12 cellular contexts compared by ENCODE assay signal in genomic region chr1:228161866-228162265, GRCh38. TPM values are rescaled to one million over a fixed set of nuclear protein-coding genes. Genes with fewer than 3 reads are reported as not detected.
A peak's percentile ranks its signal among the peaks of the same experiment; 100 is the strongest.
DNase-seq lines count a peak whose midpoint lies in the region; ATAC-seq and TF ChIP-seq lines count a peak whose summit lies in the region.
"Had no signal": no experiment of that assay in that cellular context is flagged by ENCODE, and none has a peak within 500 bp of the region (broad histone marks: within the 10 kb centered on the region; RNA-seq: fewer than 3 reads in every experiment).

No MANE protein-coding gene starts in this region.

- DNase-seq in activated T-cell treated with anti-CD3 and anti-CD28 coated beads, Interleukin-2, amount 50 U/mL, for 24 hours: no peak
- DNase-seq in activated T-cell treated with anti-CD3 and anti-CD28 coated beads, Interleukin-2, amount 50 U/mL, for 48 hours: no peak
- DNase-seq in left lung: no peak
- DNase-seq in RKO (ENCODE audit: low spot score): no peak
- DNase-seq in midbrain (lab: John Stamatoyannopoulos, UW): no peak
- DNase-seq: activated CD4-positive, alpha-beta T cell treated with anti-CD3 and anti-CD28 coated beads for 1 hour; activated T-cell treated with anti-CD3 and anti-CD28 coated beads, Interleukin-2, amount 50 U/mL, for 4 hours; PC-3 had no signal

- ATAC-seq in activated T-helper 17 cell treated with anti-CD3 and anti-CD28 coated beads, Interleukin-2, amount 50 U/mL, for 72 hours (replicated peaks): no peak
- ATAC-seq in left lung (no peak), HG03565 (IDR thresholded peaks at IDR 0.05; ENCODE audit: unreplicated experiment) (no peak)
- ATAC-seq: activated T-cell treated with anti-CD3 and anti-CD28 coated beads, Interleukin-2, amount 50 U/mL, for 4 hours; PC-3 had no signal

- H3K4me3 Mint-ChIP-seq in activated T-cell treated with anti-CD3 and anti-CD28 coated beads, Interleukin-2, amount 50 U/mL, for 24 hours: no peak overlapping the region
- no peak overlapping the region for H3K4me3 Mint-ChIP-seq in activated T-helper 17 cell treated with anti-CD3 and anti-CD28 coated beads, Interleukin-2, amount 50 U/mL, for 72 hours
- H3K4me3 Mint-ChIP-seq: activated T-cell treated with anti-CD3 and anti-CD28 coated beads, Interleukin-2, amount 50 U/mL, for 4 hours; endodermal cell had no signal

- intact Hi-C loops in left lung (cut with DNase I): no loop called here

- H3K27me3 ChIP-seq in left lung (peaks cover 3 to 48% of the 10 kb centered on the region in 2 donors), subcutaneous abdominal adipose tissue (ENCODE audit: control insufficient read depth in 5 of 5, insufficient read depth in 4 of 5, low read length in 5 of 5) (peaks cover 18 to 35% (median 23%) of the 10 kb centered on the region in 5 donors)

- no peak for TF ChIP-seq CTCF in left lung (IDR thresholded peaks at IDR 0.05)

- H3K4me1 ChIP-seq in left lung (peaks cover 17 to 35% of the 10 kb centered on the region in 2 donors), subcutaneous abdominal adipose tissue (ENCODE audit: control insufficient read depth in 5 of 5, insufficient read depth in 5 of 5, low read length in 5 of 5) (peaks cover 1 to 48% (median 34%) of the 10 kb centered on the region in 5 donors)

- H3K9me3 Mint-ChIP-seq in activated T-cell treated with anti-CD3 and anti-CD28 coated beads, Interleukin-2, amount 50 U/mL, for 24 hours: no peaks in the 10 kb centered on the region
- no peaks in the 10 kb centered on the region for H3K9me3 Mint-ChIP-seq in activated T-helper 17 cell treated with anti-CD3 and anti-CD28 coated beads, Interleukin-2, amount 50 U/mL, for 72 hours
- H3K9me3 Mint-ChIP-seq: activated T-cell treated with anti-CD3 and anti-CD28 coated beads, Interleukin-2, amount 50 U/mL, for 4 hours; endodermal cell had no signal

- H3K9me3 ChIP-seq in left lung (no peaks in the 10 kb centered on the region), subcutaneous abdominal adipose tissue (ENCODE audit: control insufficient read depth in 5 of 5, low read length in 5 of 5) (no peaks in the 10 kb centered on the region)

- no peak overlapping the region for H3K4me3 ChIP-seq in left lung
- no peak overlapping the region for H3K4me3 ChIP-seq in subcutaneous abdominal adipose tissue (ENCODE audit: low read depth in 1 of 5, low read length in 5 of 5)

- peak overlapping the region in 1 of 5 donors; percentile 48 for H3K9ac ChIP-seq in subcutaneous abdominal adipose tissue (ENCODE audit: low read length in 5 of 5)

- H3K36me3 ChIP-seq in left lung (no peaks in the 10 kb centered on the region), subcutaneous abdominal adipose tissue (ENCODE audit: control insufficient read depth in 5 of 5, insufficient read depth in 5 of 5, low read length in 5 of 5) (no peaks in the 10 kb centered on the region)

- H3K27ac Mint-ChIP-seq in activated T-cell treated with anti-CD3 and anti-CD28 coated beads, Interleukin-2, amount 50 U/mL, for 24 hours: peak overlapping the region; percentile 44
- peak overlapping the region; percentile 30 for H3K27ac Mint-ChIP-seq in activated T-helper 17 cell treated with anti-CD3 and anti-CD28 coated beads, Interleukin-2, amount 50 U/mL, for 72 hours
- H3K27ac Mint-ChIP-seq: endodermal cell had no signal

- peak overlapping the region; percentile 70 to 77 for H3K27ac ChIP-seq in left lung
- H3K27ac ChIP-seq in subcutaneous abdominal adipose tissue (ENCODE audit: low read depth, low read length): peak overlapping the region; percentile 60

- H3K4me1 Mint-ChIP-seq in activated T-cell treated with anti-CD3 and anti-CD28 coated beads, Interleukin-2, amount 50 U/mL, for 24 hours (ENCODE audit: low read depth): peaks cover 39% of the 10 kb centered on the region
- peaks cover 7% of the 10 kb centered on the region for H3K4me1 Mint-ChIP-seq in activated T-helper 17 cell treated with anti-CD3 and anti-CD28 coated beads, Interleukin-2, amount 50 U/mL, for 72 hours

- no peaks in the 10 kb centered on the region for H3K36me3 Mint-ChIP-seq in activated T-cell treated with anti-CD3 and anti-CD28 coated beads, Interleukin-2, amount 50 U/mL, for 24 hours (ENCODE audit: low read depth)
- peaks cover 10% of the 10 kb centered on the region for H3K36me3 Mint-ChIP-seq in activated T-helper 17 cell treated with anti-CD3 and anti-CD28 coated beads, Interleukin-2, amount 50 U/mL, for 72 hours (ENCODE audit: low read depth)

- H3K27me3 Mint-ChIP-seq in activated T-cell treated with anti-CD3 and anti-CD28 coated beads, Interleukin-2, amount 50 U/mL, for 24 hours: no peaks in the 10 kb centered on the region
- H3K27me3 Mint-ChIP-seq in activated T-helper 17 cell treated with anti-CD3 and anti-CD28 coated beads, Interleukin-2, amount 50 U/mL, for 72 hours: no peaks in the 10 kb centered on the region

RNA-seq across cellular contexts. Expression of gene IBA57, which starts 3.7 kb away (rescaled TPM):
- total RNA-seq in activated T-helper 17 cell treated with anti-CD3 and anti-CD28 coated beads, Interleukin-2, amount 50 U/mL, for 72 hours: 1 to 10 TPM; 6.6 to 8.8 TPM
- 10 to 100 TPM; 13.2 to 13.5 TPM for total RNA-seq in left lung

RNA-seq across cellular contexts. Expression of gene GJC2, which starts 12.1 kb away (rescaled TPM):
- total RNA-seq in activated T-helper 17 cell treated with anti-CD3 and anti-CD28 coated beads, Interleukin-2, amount 50 U/mL, for 72 hours: under 1 TPM; 0.43 to 0.61 TPM
- total RNA-seq in left lung: 1 to 10 TPM; 2.3 to 4.9 TPM

RNA-seq across cellular contexts. Expression of gene GUK1, which starts 21.8 kb away (rescaled TPM):
- 100 to 1,000 TPM; 284 to 285 TPM for total RNA-seq in activated T-helper 17 cell treated with anti-CD3 and anti-CD28 coated beads, Interleukin-2, amount 50 U/mL, for 72 hours
- 100 to 1,000 TPM; 217 to 221 TPM for total RNA-seq in left lung

RNA-seq across cellular contexts. Expression of gene OBSCN, which starts 46.0 kb away (rescaled TPM):
- 10 to 100 TPM; 10.8 to 60.0 TPM for total RNA-seq in activated T-helper 17 cell treated with anti-CD3 and anti-CD28 coated beads, Interleukin-2, amount 50 U/mL, for 72 hours
- 10 to 100 TPM; 20.3 to 21.2 TPM for total RNA-seq in left lung

RNA-seq across cellular contexts. Expression of gene MRPL55, which starts 52.8 kb away (rescaled TPM):
- 10 to 100 TPM; 42.3 to 48.6 TPM for total RNA-seq in activated T-helper 17 cell treated with anti-CD3 and anti-CD28 coated beads, Interleukin-2, amount 50 U/mL, for 72 hours
- 10 to 100 TPM; 43.0 to 44.2 TPM for total RNA-seq in left lung
